In genomic region chr1:154842635-154843034, GRCh38 we compare ENCODE assay signal across 15 cellular contexts.
"Had no signal": no experiment of that assay in that cellular context is flagged by ENCODE, and none has a peak within 500 bp of the region (broad histone marks: within the 10 kb centered on the region; RNA-seq: fewer than 3 reads in every experiment).

No MANE protein-coding gene starts in this region.

- H3K4me1 ChIP-seq: tibial artery had no signal

- H3K4me3 ChIP-seq: cardiac muscle cell, lower lobe of right lung, skin epidermis, tibial artery had no signal

- H3K9me3 Mint-ChIP-seq: activated CD8-positive, alpha-beta T cell treated with anti-CD3 and anti-CD28 coated beads for 36 hours; activated naive CD8-positive, alpha-beta T cell treated with anti-CD3 and anti-CD28 coated beads, Interleukin-2, amount 50 U/mL, for 24 hours; T-helper 2 cell treated with Interferon-gamma antibody and Interleukin-4, amounts not matched to agents 5 μg/mL and 100 μg/mL, for 36 hours had no signal

- H3K27ac ChIP-seq: cardiac muscle cell, lower lobe of right lung, neutrophil, skin epidermis, tibial artery had no signal

- H3K9me3 ChIP-seq: lower lobe of right lung, neutrophil, tibial artery had no signal

- ATAC-seq: activated CD8-positive, alpha-beta T cell treated with anti-CD3 and anti-CD28 coated beads for 36 hours; activated naive CD8-positive, alpha-beta T cell treated with anti-CD3 and anti-CD28 coated beads, Interleukin-2, amount 50 U/mL, for 24 hours; esophagus mucosa; lower lobe of right lung had no signal

- H3K27me3 ChIP-seq: cardiac muscle cell, neutrophil had no signal

- H3K4me3 Mint-ChIP-seq: activated CD8-positive, alpha-beta T cell treated with anti-CD3 and anti-CD28 coated beads for 36 hours; activated naive CD8-positive, alpha-beta T cell treated with anti-CD3 and anti-CD28 coated beads, Interleukin-2, amount 50 U/mL, for 24 hours; T-helper 2 cell treated with Interferon-gamma antibody and Interleukin-4, amounts not matched to agents 5 μg/mL and 100 μg/mL, for 36 hours had no signal

- H3K27ac Mint-ChIP-seq: activated CD8-positive, alpha-beta T cell treated with anti-CD3 and anti-CD28 coated beads for 36 hours; activated naive CD8-positive, alpha-beta T cell treated with anti-CD3 and anti-CD28 coated beads, Interleukin-2, amount 50 U/mL, for 24 hours; T-helper 2 cell treated with Interferon-gamma antibody and Interleukin-4, amounts not matched to agents 5 μg/mL and 100 μg/mL, for 36 hours had no signal

- H3K36me3 ChIP-seq: cardiac muscle cell, lower lobe of right lung, neutrophil, tibial artery had no signal

- DNase-seq: activated CD4-positive, alpha-beta T cell treated with anti-CD3 and anti-CD28 coated beads for 1 hour; activated CD8-positive, alpha-beta memory T cell treated with anti-CD3 and anti-CD28 coated beads, Interleukin-2, amount 50 U/mL, for 48 hours; activated CD8-positive, alpha-beta T cell treated with anti-CD3 and anti-CD28 coated beads for 36 hours; activated naive CD4-positive, alpha-beta T cell treated with Interleukin-2 at 50 U/mL for 16 hours; activated naive CD8-positive, alpha-beta T cell treated with anti-CD3 and anti-CD28 coated beads, Interleukin-2, amount 50 U/mL, for 24 hours; hypothalamus; lower lobe of right lung; midbrain; posterior cingulate gyrus; tibial artery had no signal
